ENCODE assay signal across 26 cellular contexts in the genomic region with DNA sequence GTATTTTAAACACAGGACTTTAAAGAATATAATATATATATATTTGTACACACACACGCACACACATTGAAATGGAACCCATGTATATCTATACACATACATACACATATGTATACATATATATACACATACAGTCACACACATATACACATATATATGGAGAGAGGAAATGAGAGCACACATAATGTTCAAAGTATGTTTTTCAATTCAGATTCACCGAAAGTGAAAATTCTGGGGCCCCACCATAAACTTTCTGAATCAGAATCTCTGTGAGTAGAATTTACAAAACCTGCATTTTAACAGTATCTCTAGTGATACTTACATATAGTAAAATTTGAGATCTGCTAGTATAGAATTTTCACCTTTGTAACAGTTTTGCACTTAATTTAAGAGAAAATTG.
"Had no signal": no experiment of that assay in that cellular context is flagged by ENCODE, and none has a peak within 500 bp of the region (broad histone marks: within the 10 kb centered on the region; RNA-seq: fewer than 3 reads in every experiment).

No MANE protein-coding gene starts in this region.

- H3K27ac ChIP-seq: RWPE1 had no signal

- H3K36me3 ChIP-seq: MG63 had no signal

- H3K9me3 ChIP-seq: MG63, SK-N-SH had no signal

- H3K4me3 ChIP-seq: MG63 had no signal

- ATAC-seq: HepG2, Panc1, PC-3, T-helper 17 cell had no signal

- H3K4me2 ChIP-seq: SK-N-SH had no signal

- DNase-seq: IMR-90; Karpas-422; KG1; MG63; NCI-H1092 treated with DMSO at 0.1 percent for 48 hours; NCI-H1436; NCI-H187; NCI-H2029; NCI-H2081 treated with DMSO at 0.1 percent for 48 hours; NCI-H2171; NCI-H226; NCI-H446; NCI-H510A; NCI-H524 treated with DMSO at 0.1 percent for 48 hours; NCI-H69; NCI-H774; NK-92 treated with Interleukin-12 subunit alpha and Interleukin-12 subunit beta, amount 100 ng/mL, for 24 hours; PC-3; SHP77; SK-N-SH; SW 1271; T-helper 1 cell; T-helper 17 cell had no signal

- H3K9ac ChIP-seq: SK-N-SH had no signal
